8 cellular contexts compared by ENCODE assay signal in the genomic region with DNA sequence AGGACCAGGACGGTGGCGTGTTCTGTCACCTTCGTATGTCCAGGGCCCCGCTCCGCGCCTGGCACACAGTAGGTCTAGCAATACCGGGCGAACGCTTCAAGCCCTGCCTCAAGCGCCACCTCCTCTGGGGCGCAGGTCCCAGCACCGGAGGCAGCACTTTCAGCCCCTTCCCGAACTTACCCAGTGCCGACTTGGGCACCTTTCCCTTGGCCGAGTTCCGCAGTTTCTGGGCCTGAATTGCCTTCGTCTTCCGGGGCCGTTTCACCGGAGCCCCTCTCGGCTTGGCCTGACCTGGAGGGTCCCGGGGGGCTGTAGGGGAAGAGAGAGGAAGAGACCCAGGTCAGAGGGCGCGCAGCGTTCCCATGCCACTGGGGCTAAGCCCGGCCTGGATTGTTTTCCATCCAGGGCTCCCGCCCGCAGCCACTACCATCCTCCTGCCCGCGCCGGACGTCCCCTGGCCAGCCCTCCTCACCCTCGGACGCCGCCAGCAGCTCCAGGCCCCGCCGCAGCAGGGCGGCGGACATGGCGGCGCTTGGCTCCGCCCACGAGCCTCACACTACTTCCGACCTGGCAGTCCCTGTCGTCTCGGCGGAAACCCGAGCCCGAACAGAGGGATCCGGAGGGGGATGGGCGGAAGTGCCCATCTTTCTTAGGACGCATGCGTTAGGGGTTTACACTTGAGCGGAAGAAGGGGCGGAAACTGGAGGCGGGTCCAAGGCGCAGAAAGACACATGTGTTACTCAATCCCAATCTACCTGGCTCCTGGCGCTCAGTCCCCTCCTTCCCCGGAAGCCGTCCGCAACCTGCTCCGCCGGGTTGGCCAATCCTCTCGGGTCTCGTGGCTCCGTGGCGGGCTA. TPM values are rescaled to one million over a fixed set of nuclear protein-coding genes. Genes with fewer than 3 reads are reported as not detected.
DNase-seq lines count a peak whose midpoint lies in the region; ATAC-seq and TF ChIP-seq lines count a peak whose summit lies in the region.

TSS of gene RPS19BP1 (minus strand) at position 534 of the 857 bp plus-strand sequence. CDS start at position 524, 10 bp downstream.

- H3K4me3 ChIP-seq in heart right ventricle (peak within 1 kb of the TSS; percentile 67 to 88 (median 74)), upper lobe of left lung (peak within 1 kb of the TSS; percentile 62 to 96 (median 88))

- H3K27ac Mint-ChIP-seq in T-helper 1 cell treated with Interleukin-12 subunit alpha and Interleukin-12 subunit beta and Interleukin-4 antibody, amounts not matched to agents 30 μg/mL and 1 μg/mL, for 36 hours, result peak within 1 kb of the TSS; percentile 94

- H3K27me3 ChIP-seq in heart right ventricle (no peaks in the 10 kb centered on the region), upper lobe of left lung (no peaks in the 10 kb centered on the region)

- peaks cover 33% of the 10 kb centered on the region for H3K36me3 Mint-ChIP-seq in T-helper 1 cell treated with Interleukin-12 subunit alpha and Interleukin-12 subunit beta and Interleukin-4 antibody, amounts not matched to agents 30 μg/mL and 1 μg/mL, for 36 hours (ENCODE audit: low read depth)

- TF ChIP-seq CTCF in GM13976 (IDR thresholded peaks at IDR 0.05; ENCODE audit: borderline replicate concordance, control extremely low read depth, extremely low read depth, insufficient read depth, missing control alignments), result no peak
- TF ChIP-seq CTCF in heart right ventricle (IDR thresholded peaks at IDR 0.05), result no peak
- TF ChIP-seq CTCF in upper lobe of left lung (IDR thresholded peaks at IDR 0.05), result peak in 1 of 6 experiments; percentile 1

- in situ Hi-C loops in GM13976 (cut with MboI; ENCODE audit: low sequenced_read_pairs, unreplicated experiment), result loop anchor here (10.0 to 25.0 kb wide), 4 partner anchors 72 to 830 kb away; partner anchors contain the start of genes SGSM3 and TNRC6B

- H3K36me3 ChIP-seq in heart right ventricle (peaks cover 0 to 38% (median 0%) of the 10 kb centered on the region in 9 donors), upper lobe of left lung (peaks cover 2 to 32% (median 18%) of the 10 kb centered on the region in 4 donors)

- peak in 1 of 4 donors; percentile 72 for TF ChIP-seq EP300 in upper lobe of left lung (IDR thresholded peaks at IDR 0.05)

- H3K9me3 ChIP-seq in heart right ventricle, result no peaks in the 10 kb centered on the region
- no peaks in the 10 kb centered on the region for H3K9me3 ChIP-seq in upper lobe of left lung

- peak within 1 kb of the TSS; percentile 92 for H3K4me3 Mint-ChIP-seq in T-helper 1 cell treated with Interleukin-12 subunit alpha and Interleukin-12 subunit beta and Interleukin-4 antibody, amounts not matched to agents 30 μg/mL and 1 μg/mL, for 36 hours

- H3K4me1 ChIP-seq in heart right ventricle (peaks cover 25 to 62% (median 47%) of the 10 kb centered on the region in 9 donors), upper lobe of left lung (peaks cover 50 to 63% (median 53%) of the 10 kb centered on the region in 4 donors)

- ATAC-seq in HG02870 (IDR thresholded peaks at IDR 0.05; ENCODE audit: unreplicated experiment) (peak; percentile 69), heart right ventricle (peak; percentile 85 to 93 (median 90)), upper lobe of left lung (ENCODE audit: low FRiP score in 2 of 2) (peak; percentile 93 to 94)

- H3K27me3 Mint-ChIP-seq in T-helper 1 cell treated with Interleukin-12 subunit alpha and Interleukin-12 subunit beta and Interleukin-4 antibody, amounts not matched to agents 30 μg/mL and 1 μg/mL, for 36 hours (ENCODE audit: low read depth), result no peaks in the 10 kb centered on the region

- DNase-seq in GM13976 (ENCODE audit: low spot score) (peak; percentile 96), NCI-H1694 (lab: John Stamatoyannopoulos, UW) (peak; percentile 100), amniotic stem cell (lab: John Stamatoyannopoulos, UW) (peak; percentile 99), heart right ventricle (peak; percentile 98 to 99), posterior cingulate gyrus (peak; percentile 96 to 99 (median 98)), upper lobe of left lung (peak; percentile 95 to 99)

- intact Hi-C loops in heart right ventricle (cut with DNase I), result loop anchor here in 7 of 10 donors (5.0 to 10.0 kb wide), 10 partner anchors 40 to 1112 kb away; partner anchors contain the start of genes ADSL (in 3 of the 7) and SYNGR1 (in 1 of the 7)
- intact Hi-C loops in posterior cingulate gyrus (cut with DNase I), result loop anchor here (5.0 kb wide), 1 partner anchor 815 kb away; the partner anchor contains the start of gene ADSL

- peak in 3 of 4 donors; percentile 44 to 93 (median 85) for TF ChIP-seq POLR2A in upper lobe of left lung (IDR thresholded peaks at IDR 0.05)

- H3K27ac ChIP-seq in heart right ventricle (peak within 1 kb of the TSS; percentile 88 to 98 (median 92)), upper lobe of left lung (peak within 1 kb of the TSS; percentile 91 to 97 (median 94))

- H3K4me1 Mint-ChIP-seq in T-helper 1 cell treated with Interleukin-12 subunit alpha and Interleukin-12 subunit beta and Interleukin-4 antibody, amounts not matched to agents 30 μg/mL and 1 μg/mL, for 36 hours (ENCODE audit: low read depth), result peaks cover 45% of the 10 kb centered on the region

- WGBS in heart right ventricle, 2 donors, result 0 to 1% methylated on average over 67 of the region's 67 CpGs
- WGBS in upper lobe of left lung, 2 donors, result 0 to 1% methylated on average over 22 to 62 of the region's 67 CpGs

- no peaks in the 10 kb centered on the region for H3K9me3 Mint-ChIP-seq in T-helper 1 cell treated with Interleukin-12 subunit alpha and Interleukin-12 subunit beta and Interleukin-4 antibody, amounts not matched to agents 30 μg/mL and 1 μg/mL, for 36 hours

RNA-seq across cellular contexts. Expression of gene RPS19BP1, which starts in this region (rescaled TPM):
- total RNA-seq in heart right ventricle (10 to 100 TPM; 31.3 to 64.0 (median 37.2) TPM), upper lobe of left lung (100 to 1,000 TPM in 4 of 6 donors, 10 to 100 TPM in 2; 71.2 to 168 (median 106) TPM)
- 100 to 1,000 TPM; 154 to 222 TPM for polyA plus RNA-seq in heart right ventricle

Comparison
In these comparisons a context has a peak if more than half of its experiments do, and no peak if none do; other contexts are left out.
1. Peak in every context shown above with its lines: DNase-seq, ATAC-seq, H3K4me3 ChIP-seq and H3K27ac ChIP-seq.